8 cellular contexts compared by ENCODE assay signal in genomic region chr16:15146264-15146662, GRCh38. TPM values are rescaled to one million over a fixed set of nuclear protein-coding genes. Genes with fewer than 3 reads are reported as not detected.
DNase-seq lines count a peak whose midpoint lies in the region; ATAC-seq and TF ChIP-seq lines count a peak whose summit lies in the region.
"Not testable (repeated sequence)": the region's sequence is repeated elsewhere in the genome, so short reads cannot be mapped to it uniquely, and the experiment has no call there.

No MANE protein-coding gene starts in this region.

- H3K27me3 ChIP-seq in AG04450 (ENCODE audit: control insufficient read depth, insufficient read depth, low read length); RWPE2 (ENCODE audit: insufficient read depth, poor library complexity, severe bottlenecking); fibroblast of lung (ENCODE audit: control insufficient read depth, insufficient read depth, low read length); layer of hippocampus (ENCODE audit: control insufficient read depth, insufficient read depth, low read length); upper lobe of left lung: not testable (repeated sequence)

- H3K4me3 Mint-ChIP-seq in chondrocyte (ENCODE audit: unreplicated experiment); osteocyte (ENCODE audit: unreplicated experiment): not testable (repeated sequence)

- peak overlapping the region; percentile 22 for H3K27ac Mint-ChIP-seq in chondrocyte (ENCODE audit: unreplicated experiment)
- H3K27ac Mint-ChIP-seq in osteocyte (ENCODE audit: unreplicated experiment), result peak overlapping the region; percentile 75

- POLR2A ChIA-PET in AG04450 (lab: Yijun Ruan, JAX), result interaction anchor here (0.9 kb wide), 1 partner anchor 52 kb away, joined by 3 read pairs; the partner anchor contains the start of gene RRN3

- WGBS in upper lobe of left lung, 2 donors, result 87 to 97% methylated on average over 16 to 23 of the region's 23 CpGs

- H3K36me3 Mint-ChIP-seq in chondrocyte (ENCODE audit: low read depth); osteocyte (ENCODE audit: unreplicated experiment): not testable (repeated sequence)

- not testable (repeated sequence) for TF ChIP-seq POLR2A in upper lobe of left lung (IDR thresholded peaks at IDR 0.05)

- not testable (repeated sequence) for H3K4me3 ChIP-seq in AG04450 (ENCODE audit: low read depth, low read length); RWPE2 (ENCODE audit: severe bottlenecking); fibroblast of lung (replicated peaks in 1 of 4; ENCODE audit: control extremely low read depth in 1 of 4, insufficient read depth in 1 of 4, low read depth in 3 of 4, low read length in 4 of 4); skin epidermis; upper lobe of left lung

- not testable (repeated sequence) for ATAC-seq in RWPE2 (ENCODE audit: low read depth); upper lobe of left lung (ENCODE audit: low FRiP score in 2 of 2)

- not testable (repeated sequence) for H3K36me3 ChIP-seq in RWPE2 (ENCODE audit: low read depth); fibroblast of lung (ENCODE audit: control insufficient read depth, insufficient read depth, low read length); upper lobe of left lung

- H2AFZ ChIP-seq in fibroblast of lung (ENCODE audit: low read length), result not testable (repeated sequence)

- not testable (repeated sequence) for TF ChIP-seq CTCF in AG04450 (IDR thresholded peaks at IDR 0.05; ENCODE audit: low read depth, low read length); RWPE2 (IDR thresholded peaks at IDR 0.05; ENCODE audit: poor library complexity, severe bottlenecking); chondrocyte (IDR thresholded peaks at IDR 0.05); fibroblast of lung (conservative IDR thresholded peaks at IDR 0.05 in 1 of 2, IDR thresholded peaks at IDR 0.05 in 1 of 2; ENCODE audit: low read depth in 1 of 2, low read length in 2 of 2); osteocyte (IDR thresholded peaks at IDR 0.05); upper lobe of left lung (IDR thresholded peaks at IDR 0.05)

- H3K4me1 ChIP-seq in RWPE2 (ENCODE audit: insufficient read depth, poor library complexity, severe bottlenecking), result peaks cover 22% of the 10 kb centered on the region
- peaks cover 14% of the 10 kb centered on the region for H3K4me1 ChIP-seq in fibroblast of lung (ENCODE audit: control insufficient read depth, extremely low read depth, insufficient read depth, low read length)
- H3K4me1 ChIP-seq in upper lobe of left lung, result peaks cover 33 to 59% (median 39%) of the 10 kb centered on the region in 4 donors

- peaks cover 42% of the 10 kb centered on the region for H3K79me2 ChIP-seq in fibroblast of lung (ENCODE audit: control insufficient read depth, insufficient read depth, low read length)

- not testable (repeated sequence) for TF ChIP-seq EP300 in upper lobe of left lung (IDR thresholded peaks at IDR 0.05)

- H3K9me3 Mint-ChIP-seq in chondrocyte (ENCODE audit: low read depth); osteocyte (ENCODE audit: unreplicated experiment): not testable (repeated sequence)

- not testable (repeated sequence) for H3K9me3 ChIP-seq in AG04450 (ENCODE audit: control insufficient read depth, insufficient read depth, low read length); RWPE2 (ENCODE audit: severe bottlenecking); fibroblast of lung (ENCODE audit: control insufficient read depth, insufficient read depth, low read depth, low read length); upper lobe of left lung

- peak overlapping the region; percentile 31 for H3K27ac ChIP-seq in AG04450 (ENCODE audit: low read depth, low read length)
- peak overlapping the region; percentile 72 for H3K27ac ChIP-seq in RWPE2 (ENCODE audit: poor library complexity, severe bottlenecking)
- H3K27ac ChIP-seq in fibroblast of lung (ENCODE audit: insufficient read depth, low read length), result not testable (repeated sequence)
- H3K27ac ChIP-seq in layer of hippocampus (ENCODE audit: low read depth, low read length), result peak overlapping the region; percentile 69
- H3K27ac ChIP-seq in skin epidermis, result peak overlapping the region in 15 of 21 experiments; percentile 11 to 84 (median 75)
- peak overlapping the region; percentile 35 to 88 (median 72) for H3K27ac ChIP-seq in upper lobe of left lung

- H3K4me1 Mint-ChIP-seq in chondrocyte (ENCODE audit: low read depth) (peaks cover 43% of the 10 kb centered on the region), osteocyte (ENCODE audit: unreplicated experiment) (peaks cover 43% of the 10 kb centered on the region)

- H3K4me2 ChIP-seq in fibroblast of lung (ENCODE audit: extremely low read depth, insufficient read depth, low read length), result peak overlapping the region; percentile 13

- not testable (repeated sequence) for DNase-seq in AG04450 (ENCODE audit: low read depth, low spot score); RWPE2 (ENCODE audit: low spot score); chondrocyte (ENCODE audit: low spot score); fibroblast of lung (ENCODE audit: low read depth in 2 of 2)
- peak; percentile 79 for DNase-seq in osteocyte (ENCODE audit: extremely low spot score, unreplicated experiment)
- peak in 1 of 2 donors; percentile 75 for DNase-seq in upper lobe of left lung

- H3K27me3 Mint-ChIP-seq in chondrocyte (ENCODE audit: low read depth); osteocyte (ENCODE audit: unreplicated experiment): not testable (repeated sequence)

- CTCF ChIA-PET in AG04450 (lab: Charles Lee), result not testable (repeated sequence)

- H3K9ac ChIP-seq in fibroblast of lung (ENCODE audit: insufficient read depth, low read length), result not testable (repeated sequence)

- H4K20me1 ChIP-seq in fibroblast of lung (ENCODE audit: control insufficient read depth, extremely low read depth, insufficient read depth, low read length), result not testable (repeated sequence)

RNA-seq across cellular contexts. Expression of gene RRN3, which starts 52.2 kb away (rescaled TPM):
- polyA plus RNA-seq in AG04450 (2011; rRNA removed), result 38.0 and 45.3 TPM in 2 replicates
- 30.7 and 35.9 TPM in 2 replicates for polyA minus RNA-seq in AG04450 (2011; rRNA and poly(A)+ RNA removed)
- 24.4 to 25.8 TPM (median 25.1 TPM) in 3 replicates for total RNA-seq in chondrocyte
- total RNA-seq in fibroblast of lung, result 38.3 and 43.6 TPM in 2 replicates
- 28.9 and 32.5 TPM in 2 replicates for polyA plus RNA-seq in fibroblast of lung
- 16.4 and 20.6 TPM in 2 replicates for polyA plus RNA-seq in fibroblast of lung (2012)
- 9.1 and 18.3 TPM in 2 replicates for polyA minus RNA-seq in fibroblast of lung (ENCODE audit: low replicate concordance)
- 23.8 and 24.2 TPM in 2 replicates for total RNA-seq in osteocyte
- 10 to 100 TPM; 13.7 to 23.6 (median 22.3) TPM for total RNA-seq in upper lobe of left lung
